ENCODE assay signal across 8 cellular contexts in the genomic region with DNA sequence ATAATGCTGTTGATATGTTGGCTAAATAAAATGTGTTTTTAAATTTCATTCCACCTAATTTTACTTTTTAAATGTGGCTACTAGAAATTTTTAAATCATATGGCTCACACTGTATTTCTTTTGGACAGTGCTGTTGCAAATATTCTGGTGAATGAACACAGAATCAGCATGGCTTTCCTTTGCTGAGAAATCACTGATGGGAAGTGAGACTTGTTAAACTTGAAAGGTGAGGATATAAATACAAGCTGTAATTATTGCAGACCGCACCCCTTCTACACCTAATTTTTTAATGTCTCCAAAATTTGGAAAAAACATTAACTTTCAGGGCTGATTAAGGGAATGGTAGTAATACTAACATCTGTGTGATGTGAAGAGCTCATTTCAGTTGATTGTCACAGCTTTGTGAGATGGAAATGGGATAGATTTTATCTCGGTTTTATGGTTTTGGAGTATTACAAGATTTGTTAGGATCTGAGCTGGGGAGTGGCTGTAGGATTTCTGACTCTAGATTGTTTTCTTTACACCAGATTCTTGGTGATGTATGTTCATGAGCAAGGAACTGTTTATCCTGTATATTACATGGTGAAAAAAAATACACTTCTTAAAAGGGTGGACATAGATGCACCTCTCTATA. TPM values are rescaled to one million over a fixed set of nuclear protein-coding genes. Genes with fewer than 3 reads are reported as not detected.
A peak's percentile ranks its signal among the peaks of the same experiment; 100 is the strongest.
DNase-seq lines count a peak whose midpoint lies in the region; ATAC-seq and TF ChIP-seq lines count a peak whose summit lies in the region.

No MANE protein-coding gene starts in this region.

- H3K9me3 ChIP-seq in trophoblast cell (ENCODE audit: insufficient read depth, low read depth, low read length), result no peaks in the 10 kb centered on the region

- no peak for ATAC-seq in HG02884 (IDR thresholded peaks at IDR 0.05; ENCODE audit: unreplicated experiment)
- ATAC-seq in GM21786 (IDR thresholded peaks at IDR 0.05; ENCODE audit: unreplicated experiment), result no peak
- ATAC-seq in HG03342 (IDR thresholded peaks at IDR 0.05; ENCODE audit: unreplicated experiment), result no peak

- H3K27me3 Mint-ChIP-seq in endothelial cell (ENCODE audit: unreplicated experiment), result peaks cover 5% of the 10 kb centered on the region

- H4K91ac ChIP-seq in trophoblast cell (ENCODE audit: low read depth, low read length), result no peak overlapping the region

- H3K18ac ChIP-seq in trophoblast cell (ENCODE audit: low read length), result no peak overlapping the region

- no peak overlapping the region for H3K4ac ChIP-seq in trophoblast cell (ENCODE audit: low read depth, low read length)

- H3K36me3 ChIP-seq in GM06990 (ENCODE audit: control insufficient read depth, insufficient read depth, low read length), result peaks cover 3% of the 10 kb centered on the region
- no peaks in the 10 kb centered on the region for H3K36me3 ChIP-seq in trophoblast cell (ENCODE audit: control insufficient read depth in 1 of 2, insufficient read depth in 2 of 2, low read length in 2 of 2)

- DNase-seq in GM06990 (ENCODE audit: extremely low read depth, insufficient read length) (no peak), NCI-H748 (lab: John Stamatoyannopoulos, UW; ENCODE audit: unreplicated experiment) (peak; percentile 72), endothelial cell (ENCODE audit: low spot score) (no peak), trophoblast cell (no peak), GM19240 (ENCODE audit: insufficient read length, low spot score) (no peak)

- no peak overlapping the region for H4K8ac ChIP-seq in trophoblast cell (ENCODE audit: low read depth, low read length)

- H3K27ac Mint-ChIP-seq in endothelial cell (ENCODE audit: unreplicated experiment), result peak overlapping the region; percentile 55

- H2BK12ac ChIP-seq in trophoblast cell (ENCODE audit: low read length), result no peak overlapping the region

- H2BK5ac ChIP-seq in trophoblast cell (ENCODE audit: low read depth, low read length, poor library complexity), result no peak overlapping the region

- H3K36me3 Mint-ChIP-seq in endothelial cell (ENCODE audit: low read depth, unreplicated experiment), result peaks cover 14% of the 10 kb centered on the region

- H2BK120ac ChIP-seq in trophoblast cell (ENCODE audit: insufficient read depth, low read length, poor library complexity), result no peak overlapping the region

- no peak overlapping the region for H2AFZ ChIP-seq in trophoblast cell (ENCODE audit: insufficient read depth, low read length, poor library complexity)

- H3K4me3 ChIP-seq in GM06990 (replicated peaks; ENCODE audit: low read depth, low read length) (peak overlapping the region; percentile 89), trophoblast cell (ENCODE audit: low read depth, low read length) (no peak overlapping the region)

- no peak for TF ChIP-seq CTCF in GM06990 (IDR thresholded peaks at IDR 0.05; ENCODE audit: insufficient read depth, low read length, poor library complexity, severe bottlenecking)
- TF ChIP-seq CTCF in endothelial cell (IDR thresholded peaks at IDR 0.05; ENCODE audit: unreplicated experiment), result no peak

- H3K23ac ChIP-seq in trophoblast cell (ENCODE audit: low read length), result no peak overlapping the region

- peak overlapping the region; percentile 85 for H3K4me2 ChIP-seq in trophoblast cell (ENCODE audit: low read length)

- peaks cover 10% of the 10 kb centered on the region for H3K79me2 ChIP-seq in trophoblast cell (ENCODE audit: control insufficient read depth, insufficient read depth, low read length, poor library complexity)

- H3K9ac ChIP-seq in trophoblast cell (ENCODE audit: low read length), result no peak overlapping the region

- no CpG with 5 or more reads among the region's 2 CpGs for WGBS in trophoblast cell (ENCODE audit: extremely low coverage, insufficient coverage, insufficient read length)

- no peak overlapping the region for H4K12ac ChIP-seq in trophoblast cell (ENCODE audit: low read depth, low read length)

- peaks cover 8 to 20% of the 10 kb centered on the region in 2 experiments for H3K4me1 ChIP-seq in trophoblast cell (ENCODE audit: control insufficient read depth in 1 of 2, insufficient read depth in 2 of 2, low read length in 2 of 2)

- H3K79me1 ChIP-seq in trophoblast cell (ENCODE audit: low read length), result peaks cover 24% of the 10 kb centered on the region

- H2AK5ac ChIP-seq in trophoblast cell (ENCODE audit: low read length), result no peak overlapping the region

- H3K9me3 Mint-ChIP-seq in endothelial cell (ENCODE audit: unreplicated experiment), result no peaks in the 10 kb centered on the region

- H3K4me3 Mint-ChIP-seq in endothelial cell (ENCODE audit: unreplicated experiment), result peak overlapping the region; percentile 94

- H3K27ac ChIP-seq in trophoblast cell (ENCODE audit: low read depth, low read length), result no peak overlapping the region

- peaks cover 23% of the 10 kb centered on the region for H3K4me1 Mint-ChIP-seq in endothelial cell (ENCODE audit: unreplicated experiment)

- H3K27me3 ChIP-seq in GM06990 (replicated peaks; ENCODE audit: control insufficient read depth, insufficient read depth, low read length) (no peaks in the 10 kb centered on the region), trophoblast cell (ENCODE audit: insufficient read depth, low read length) (no peaks in the 10 kb centered on the region)

- no peak overlapping the region for H3K14ac ChIP-seq in trophoblast cell (ENCODE audit: low read length)

RNA-seq across cellular contexts. Expression of a gene that starts 1.3 kb away (rescaled TPM):
- 22.3 TPM for total RNA-seq in endothelial cell (ENCODE audit: unreplicated experiment)
- 15.8 and 16.0 TPM in 2 replicates for polyA plus RNA-seq in trophoblast cell (2013)

RNA-seq across cellular contexts. Expression of a gene that starts 32.3 kb away (rescaled TPM):
- not detected for total RNA-seq in endothelial cell (ENCODE audit: unreplicated experiment)
- polyA plus RNA-seq in trophoblast cell (2013), result 0.01 and 0.05 TPM in 2 replicates
